ENCODE assay signal across 8 cellular contexts in the genomic region with DNA sequence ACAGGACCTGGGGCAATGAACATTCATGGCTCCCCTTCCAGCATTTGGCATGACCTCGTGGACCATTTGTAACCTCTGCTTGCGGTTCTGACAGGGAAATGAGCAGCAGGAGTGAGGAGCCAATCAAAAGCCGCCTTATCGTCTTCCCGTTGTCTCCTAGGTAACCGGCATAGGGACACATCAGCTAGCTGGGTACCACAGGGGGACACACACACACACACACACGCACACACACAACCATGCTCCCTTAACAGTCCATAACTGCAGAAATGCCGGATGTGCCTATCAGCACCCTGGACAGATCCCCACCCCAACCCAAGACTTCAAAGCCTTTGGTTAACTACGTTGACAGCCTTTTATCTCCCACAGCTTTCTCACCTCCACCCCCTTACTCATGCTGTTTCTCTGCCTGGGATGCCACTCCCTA. TPM values are rescaled to one million over a fixed set of nuclear protein-coding genes. Genes with fewer than 3 reads are reported as not detected.
DNase-seq lines count a peak whose midpoint lies in the region; ATAC-seq and TF ChIP-seq lines count a peak whose summit lies in the region.

No MANE protein-coding gene starts in this region.

- no peak overlapping the region for H3K27ac ChIP-seq in fibroblast of lung (ENCODE audit: insufficient read depth, low read length)
- no peak overlapping the region for H3K27ac ChIP-seq in tibial nerve
- H3K27ac ChIP-seq in prostate gland = no peak overlapping the region

- H3K4me3 Mint-ChIP-seq in activated CD8-positive, alpha-beta T cell treated with anti-CD3 and anti-CD28 coated beads, Interleukin-2, amount 10 ng/mL, durations not matched to agents 7 days and 5 days = no peak overlapping the region

- no peaks in the 10 kb centered on the region for H3K9me3 ChIP-seq in fibroblast of lung (ENCODE audit: control insufficient read depth, insufficient read depth, low read depth, low read length)
- H3K9me3 ChIP-seq in tibial nerve = no peaks in the 10 kb centered on the region
- no peaks in the 10 kb centered on the region for H3K9me3 ChIP-seq in prostate gland

- H3K4me1 ChIP-seq in fibroblast of lung (ENCODE audit: control insufficient read depth, extremely low read depth, insufficient read depth, low read length) (no peaks in the 10 kb centered on the region), tibial nerve (peaks cover 0 to 11% (median 2%) of the 10 kb centered on the region in 4 donors), prostate gland (replicated peaks) (peaks cover 4% of the 10 kb centered on the region)

- H3K36me3 Mint-ChIP-seq in activated CD8-positive, alpha-beta T cell treated with anti-CD3 and anti-CD28 coated beads, Interleukin-2, amount 10 ng/mL, durations not matched to agents 7 days and 5 days (ENCODE audit: low read depth) = no peaks in the 10 kb centered on the region

- POLR2A ChIA-PET in activated CD8-positive, alpha-beta T cell treated with anti-CD3 and anti-CD28 coated beads, Interleukin-2, amount 10 ng/mL, durations not matched to agents 7 days and 5 days (lab: Charles Lee) = no interaction called here

- CTCF ChIA-PET in activated CD8-positive, alpha-beta T cell treated with anti-CD3 and anti-CD28 coated beads, Interleukin-2, amount 10 ng/mL, durations not matched to agents 7 days and 5 days (lab: Charles Lee) = no interaction called here

- H3K79me2 ChIP-seq in fibroblast of lung (ENCODE audit: control insufficient read depth, insufficient read depth, low read length) = no peaks in the 10 kb centered on the region

- H3K9me3 Mint-ChIP-seq in activated CD8-positive, alpha-beta T cell treated with anti-CD3 and anti-CD28 coated beads, Interleukin-2, amount 10 ng/mL, durations not matched to agents 7 days and 5 days (ENCODE audit: insufficient read depth) = no peaks in the 10 kb centered on the region

- H3K27me3 Mint-ChIP-seq in activated CD8-positive, alpha-beta T cell treated with anti-CD3 and anti-CD28 coated beads, Interleukin-2, amount 10 ng/mL, durations not matched to agents 7 days and 5 days (ENCODE audit: low read depth) = peaks cover 33% of the 10 kb centered on the region

- DNase-seq in Ammon's horn (ENCODE audit: low spot score) (peak; percentile 43), LHCN-M2 (ENCODE audit: low read depth) (peak; percentile 19), fibroblast of lung (ENCODE audit: low read depth in 2 of 2) (peak; percentile 41 to 44), tibial nerve (ENCODE audit: low spot score in 2 of 2) (no peak), prostate gland (ENCODE audit: low spot score) (no peak)
- peak; percentile 86 for DNase-seq in activated CD8-positive, alpha-beta T cell treated with anti-CD3 and anti-CD28 coated beads, Interleukin-2, amount 10 ng/mL, durations not matched to agents 7 days and 5 days
- peak; percentile 55 for DNase-seq in stimulated activated CD4-positive, alpha-beta T cell treated with anti-CD3 and anti-CD28 coated beads, Interleukin-4, amount 100 ng/mL, for 24 hours

- H3K4me3 ChIP-seq in fibroblast of lung (replicated peaks in 1 of 4; ENCODE audit: control extremely low read depth in 1 of 4, insufficient read depth in 1 of 4, low read depth in 3 of 4, low read length in 4 of 4) = no peak overlapping the region
- H3K4me3 ChIP-seq in tibial nerve = no peak overlapping the region
- H3K4me3 ChIP-seq in prostate gland = no peak overlapping the region

- TF ChIP-seq POLR2A in tibial nerve (IDR thresholded peaks at IDR 0.05) = no peak
- TF ChIP-seq POLR2A in prostate gland (IDR thresholded peaks at IDR 0.05) = no peak

- H3K4me2 ChIP-seq in fibroblast of lung (ENCODE audit: extremely low read depth, insufficient read depth, low read length) = no peak overlapping the region

- H3K36me3 ChIP-seq in fibroblast of lung (ENCODE audit: control insufficient read depth, insufficient read depth, low read length) (no peaks in the 10 kb centered on the region), tibial nerve (no peaks in the 10 kb centered on the region), prostate gland (no peaks in the 10 kb centered on the region)

- no peak overlapping the region for H2AFZ ChIP-seq in fibroblast of lung (ENCODE audit: low read length)

- no peak for TF ChIP-seq CTCF in fibroblast of lung (conservative IDR thresholded peaks at IDR 0.05 in 1 of 2, IDR thresholded peaks at IDR 0.05 in 1 of 2; ENCODE audit: low read depth in 1 of 2, low read length in 2 of 2)
- TF ChIP-seq CTCF in tibial nerve (IDR thresholded peaks at IDR 0.05) = no peak
- no peak for TF ChIP-seq CTCF in prostate gland (IDR thresholded peaks at IDR 0.05)

- intact Hi-C loops in prostate gland (cut with DNase I) = no loop called here

- peak; percentile 91 for ATAC-seq in activated CD8-positive, alpha-beta T cell treated with anti-CD3 and anti-CD28 coated beads, Interleukin-2, amount 10 ng/mL, durations not matched to agents 7 days and 5 days
- no peak for ATAC-seq in GM18858 (IDR thresholded peaks at IDR 0.05; ENCODE audit: unreplicated experiment)

- 12 to 17% methylated on average over 9 of the region's 9 CpGs for WGBS in tibial nerve, 2 donors
- 10% methylated on average over 9 of the region's 9 CpGs for WGBS in prostate gland

- no peak overlapping the region for H3K27ac Mint-ChIP-seq in activated CD8-positive, alpha-beta T cell treated with anti-CD3 and anti-CD28 coated beads, Interleukin-2, amount 10 ng/mL, durations not matched to agents 7 days and 5 days

- TF ChIP-seq EP300 in tibial nerve (IDR thresholded peaks at IDR 0.05) = no peak

- peaks cover 2% of the 10 kb centered on the region for H4K20me1 ChIP-seq in fibroblast of lung (ENCODE audit: control insufficient read depth, extremely low read depth, insufficient read depth, low read length)

- H3K4me1 Mint-ChIP-seq in activated CD8-positive, alpha-beta T cell treated with anti-CD3 and anti-CD28 coated beads, Interleukin-2, amount 10 ng/mL, durations not matched to agents 7 days and 5 days (ENCODE audit: low read depth) = peaks cover 6% of the 10 kb centered on the region

- H3K27me3 ChIP-seq in fibroblast of lung (ENCODE audit: control insufficient read depth, insufficient read depth, low read length) (peaks cover 7% of the 10 kb centered on the region), tibial nerve (peaks cover 0 to 30% of the 10 kb centered on the region in 2 donors), prostate gland (replicated peaks; ENCODE audit: insufficient read depth) (peaks cover 5% of the 10 kb centered on the region)

- no peak overlapping the region for H3K9ac ChIP-seq in fibroblast of lung (ENCODE audit: insufficient read depth, low read length)

RNA-seq across cellular contexts. Expression of a gene that starts 53.4 kb away (rescaled TPM):
- total RNA-seq in LHCN-M2 (2014; rRNA removed) (10.2 and 13.5 TPM in 2 replicates), fibroblast of lung (12.1 and 12.7 TPM in 2 replicates), tibial nerve (10 to 100 TPM; 13.5 to 34.3 (median 27.1) TPM), prostate gland (10 to 100 TPM; 12.3 to 25.2 TPM)
- polyA plus RNA-seq in LHCN-M2 (2012) = 6.5 TPM
- 10 to 100 TPM; 17.5 to 18.5 TPM for total RNA-seq in activated CD8-positive, alpha-beta T cell treated with anti-CD3 and anti-CD28 coated beads, Interleukin-2, amount 10 ng/mL, durations not matched to agents 7 days and 5 days
- polyA plus RNA-seq in fibroblast of lung = 11.4 and 14.4 TPM in 2 replicates
- 7.9 and 10.4 TPM in 2 replicates for polyA plus RNA-seq in fibroblast of lung (2012)
- 1.9 and 4.0 TPM in 2 replicates for polyA minus RNA-seq in fibroblast of lung (ENCODE audit: low replicate concordance)

RNA-seq across cellular contexts. Expression of a gene that starts 58.0 kb away (rescaled TPM):
- total RNA-seq in LHCN-M2 (2014; rRNA removed) (not detected in 2 replicates), fibroblast of lung (under 0.01 TPM in 2 replicates), tibial nerve (1 to 10 TPM in 2 of 4 donors, under 1 TPM in 2; 0.21 to 1.5 (median 0.99) TPM), prostate gland (under 1 TPM; 0.27 to 0.62 TPM)
- polyA plus RNA-seq in LHCN-M2 (2012) = 0.01 TPM
- total RNA-seq in activated CD8-positive, alpha-beta T cell treated with anti-CD3 and anti-CD28 coated beads, Interleukin-2, amount 10 ng/mL, durations not matched to agents 7 days and 5 days = not detected
- polyA plus RNA-seq in fibroblast of lung = 0.10 and 0.87 TPM in 2 replicates
- 1.1 TPM in 1 of 2 replicates, not detected in the other for polyA plus RNA-seq in fibroblast of lung (2012)
- 0.35 TPM in 1 of 2 replicates, not detected in the other for polyA minus RNA-seq in fibroblast of lung (ENCODE audit: low replicate concordance)

Comparison
In these comparisons a context has a peak if more than half of its experiments do, and no peak if none do; other contexts are left out.
1. DNase-seq: peak in Ammon's horn (single experiment), LHCN-M2 (single experiment), activated CD8-positive, alpha-beta T cell treated with anti-CD3 and anti-CD28 coated beads, Interleukin-2, amount 10 ng/mL, durations not matched to agents 7 days and 5 days (single experiment), fibroblast of lung (2 of 2) and stimulated activated CD4-positive, alpha-beta T cell treated with anti-CD3 and anti-CD28 coated beads, Interleukin-4, amount 100 ng/mL, for 24 hours (single experiment); none in tibial nerve (0 of 2) and prostate gland (single experiment).